9 cellular contexts compared by ENCODE assay signal in genomic region chr19:56155124-56155687, GRCh38. TPM values are rescaled to one million over a fixed set of nuclear protein-coding genes. Genes with fewer than 3 reads are reported as not detected.
DNase-seq lines count a peak whose midpoint lies in the region; ATAC-seq and TF ChIP-seq lines count a peak whose summit lies in the region.
"Had no signal": no experiment of that assay in that cellular context is flagged by ENCODE, and none has a peak within 500 bp of the region (broad histone marks: within the 10 kb centered on the region; RNA-seq: fewer than 3 reads in every experiment).

No MANE protein-coding gene starts in this region.

- peak; percentile 60 for ATAC-seq in esophagus mucosa
- ATAC-seq in HG03159 (IDR thresholded peaks at IDR 0.05; ENCODE audit: unreplicated experiment): no peak
- no peak for ATAC-seq in GM19397 (IDR thresholded peaks at IDR 0.05; ENCODE audit: unreplicated experiment)
- ATAC-seq in HG03025 (IDR thresholded peaks at IDR 0.05; ENCODE audit: low FRiP score, unreplicated experiment): no peak
- ATAC-seq: naive thymus-derived CD8-positive, alpha-beta T cell had no signal

- peaks cover 29% of the 10 kb centered on the region for H3K36me3 Mint-ChIP-seq in osteocyte (ENCODE audit: unreplicated experiment)

- no peak for DNase-seq in GM12865 (ENCODE audit: low read depth)
- DNase-seq in NCI-H460 (ENCODE audit: extremely low read depth, low read depth): peak; percentile 28
- no peak for DNase-seq in osteocyte (ENCODE audit: extremely low spot score, unreplicated experiment)
- DNase-seq: naive thymus-derived CD8-positive, alpha-beta T cell; NCI-H748 treated with DMSO at 0.1 percent for 48 hours had no signal

- TF ChIP-seq CTCF in GM12865 (IDR thresholded peaks at IDR 0.05; ENCODE audit: insufficient read depth, low read depth, low read length, missing control alignments) (peak; percentile 22), osteocyte (IDR thresholded peaks at IDR 0.05) (peak; percentile 35)

- H3K4me1 Mint-ChIP-seq in osteocyte (ENCODE audit: unreplicated experiment): peaks cover 12% of the 10 kb centered on the region

- no peak overlapping the region for H3K27ac Mint-ChIP-seq in osteocyte (ENCODE audit: unreplicated experiment)

- no peak overlapping the region for H3K4me3 Mint-ChIP-seq in osteocyte (ENCODE audit: unreplicated experiment)
- H3K4me3 Mint-ChIP-seq: naive thymus-derived CD8-positive, alpha-beta T cell had no signal

- no peaks in the 10 kb centered on the region for H3K27me3 Mint-ChIP-seq in osteocyte (ENCODE audit: unreplicated experiment)
- H3K27me3 Mint-ChIP-seq: naive thymus-derived CD8-positive, alpha-beta T cell had no signal

- no peaks in the 10 kb centered on the region for H3K9me3 Mint-ChIP-seq in osteocyte (ENCODE audit: unreplicated experiment)
- H3K9me3 Mint-ChIP-seq: naive thymus-derived CD8-positive, alpha-beta T cell had no signal

- H3K4me3 ChIP-seq in GM12865 (ENCODE audit: low read depth, low read length): no peak overlapping the region

RNA-seq across cellular contexts. Expression of gene ZNF444, which starts 14.1 kb away (rescaled TPM):
- 9.0 and 10.7 TPM in 2 replicates for total RNA-seq in NCI-H460 (2014; rRNA removed; shearing (Covaris generic))
- 38.3 and 38.4 TPM in 2 replicates for polyA plus RNA-seq in NCI-H460 (2014; cell fraction: nucleus; rRNA removed)
- total RNA-seq in esophagus mucosa (10.4 TPM), osteocyte (41.6 and 47.9 TPM in 2 replicates)

RNA-seq across cellular contexts. Expression of gene GALP, which starts 20.6 kb away (rescaled TPM):
- total RNA-seq in NCI-H460 (2014; rRNA removed; shearing (Covaris generic)): 0.22 TPM in 1 of 2 replicates, not detected in the other
- not detected in 2 replicates for polyA plus RNA-seq in NCI-H460 (2014; cell fraction: nucleus; rRNA removed)
- total RNA-seq in esophagus mucosa (not detected), osteocyte (not detected in 2 replicates)
- total RNA-seq: naive thymus-derived CD8-positive, alpha-beta T cell had no signal
- polyA plus RNA-seq: naive thymus-derived CD8-positive, alpha-beta T cell had no signal

RNA-seq across cellular contexts. Expression of gene ZNF787, which starts 34.1 kb away (rescaled TPM):
- 26.8 and 32.8 TPM in 2 replicates for total RNA-seq in NCI-H460 (2014; rRNA removed; shearing (Covaris generic))
- polyA plus RNA-seq in NCI-H460 (2014; cell fraction: nucleus; rRNA removed): 20.8 and 25.2 TPM in 2 replicates
- total RNA-seq in esophagus mucosa: 24.4 TPM
- total RNA-seq in osteocyte: 27.8 and 31.4 TPM in 2 replicates

RNA-seq across cellular contexts. Expression of gene ZSCAN5B, which starts 42.4 kb away (rescaled TPM):
- total RNA-seq in NCI-H460 (2014; rRNA removed; shearing (Covaris generic)): not detected in 2 replicates
- not detected in 2 replicates for polyA plus RNA-seq in NCI-H460 (2014; cell fraction: nucleus; rRNA removed)
- total RNA-seq in esophagus mucosa: not detected
- total RNA-seq in osteocyte: not detected in 2 replicates
- total RNA-seq: naive thymus-derived CD8-positive, alpha-beta T cell had no signal
- polyA plus RNA-seq: naive thymus-derived CD8-positive, alpha-beta T cell had no signal

RNA-seq across cellular contexts. Expression of gene ZSCAN5C, which starts 46.9 kb away (rescaled TPM):
- total RNA-seq in NCI-H460 (2014; rRNA removed; shearing (Covaris generic)): not detected in 2 replicates
- polyA plus RNA-seq in NCI-H460 (2014; cell fraction: nucleus; rRNA removed): not detected in 2 replicates
- total RNA-seq in esophagus mucosa: not detected
- not detected in 2 replicates for total RNA-seq in osteocyte
- total RNA-seq: naive thymus-derived CD8-positive, alpha-beta T cell had no signal
- polyA plus RNA-seq: naive thymus-derived CD8-positive, alpha-beta T cell had no signal
